Comparison of ENCODE assay signal across 14 cellular contexts in genomic region chrX:56268888-56269287, GRCh38. TPM values are rescaled to one million over a fixed set of nuclear protein-coding genes. Genes with fewer than 3 reads are reported as not detected.
DNase-seq lines count a peak whose midpoint lies in the region; ATAC-seq and TF ChIP-seq lines count a peak whose summit lies in the region.
"Had no signal": no experiment of that assay in that cellular context is flagged by ENCODE, and none has a peak within 500 bp of the region (broad histone marks: within the 10 kb centered on the region; RNA-seq: fewer than 3 reads in every experiment).

No MANE protein-coding gene starts in this region.

- peaks cover 11% of the 10 kb centered on the region for H3K4me1 Mint-ChIP-seq in activated naive CD8-positive, alpha-beta T cell treated with anti-CD3 and anti-CD28 coated beads, Interleukin-2, amount 10 ng/mL, durations not matched to agents 7 days and 5 days
- H3K4me1 Mint-ChIP-seq in activated naive CD8-positive, alpha-beta T cell treated with anti-CD3 and anti-CD28 coated beads for 36 hours: peaks cover 7% of the 10 kb centered on the region
- H3K4me1 Mint-ChIP-seq in progenitor cell of endocrine pancreas (ENCODE audit: low read depth): no peaks in the 10 kb centered on the region
- H3K4me1 Mint-ChIP-seq: brain had no signal

- H3K9me3 Mint-ChIP-seq in activated naive CD8-positive, alpha-beta T cell treated with anti-CD3 and anti-CD28 coated beads, Interleukin-2, amount 10 ng/mL, durations not matched to agents 7 days and 5 days: no peaks in the 10 kb centered on the region
- H3K9me3 Mint-ChIP-seq in activated naive CD8-positive, alpha-beta T cell treated with anti-CD3 and anti-CD28 coated beads for 36 hours: no peaks in the 10 kb centered on the region
- peaks cover 11% of the 10 kb centered on the region for H3K9me3 Mint-ChIP-seq in progenitor cell of endocrine pancreas (ENCODE audit: low read depth)
- H3K9me3 Mint-ChIP-seq: brain had no signal

- peak; percentile 92 for ATAC-seq in activated naive CD8-positive, alpha-beta T cell treated with anti-CD3 and anti-CD28 coated beads, Interleukin-2, amount 10 ng/mL, durations not matched to agents 7 days and 5 days (ENCODE audit: low read depth)
- ATAC-seq in HG02678 (IDR thresholded peaks at IDR 0.05; ENCODE audit: unreplicated experiment): peak; percentile 51
- peak; percentile 94 for ATAC-seq in HG03460 (IDR thresholded peaks at IDR 0.05; ENCODE audit: unreplicated experiment)
- peak; percentile 61 for ATAC-seq in stimulated activated naive CD8-positive, alpha-beta T cell treated with anti-CD3 and anti-CD28 coated beads, Interleukin-15, Interleukin-2, amounts not matched to agents 100 U/mL and 50 U/mL, for 24 hours
- no peak for ATAC-seq in left cardiac atrium
- ATAC-seq: mucosa of descending colon had no signal

- H3K36me3 Mint-ChIP-seq in activated naive CD8-positive, alpha-beta T cell treated with anti-CD3 and anti-CD28 coated beads, Interleukin-2, amount 10 ng/mL, durations not matched to agents 7 days and 5 days: peaks cover 7% of the 10 kb centered on the region
- no peaks in the 10 kb centered on the region for H3K36me3 Mint-ChIP-seq in activated naive CD8-positive, alpha-beta T cell treated with anti-CD3 and anti-CD28 coated beads for 36 hours
- no peaks in the 10 kb centered on the region for H3K36me3 Mint-ChIP-seq in progenitor cell of endocrine pancreas (ENCODE audit: insufficient read depth)
- H3K36me3 Mint-ChIP-seq: brain had no signal

- peak overlapping the region; percentile 51 for H3K27ac Mint-ChIP-seq in activated naive CD8-positive, alpha-beta T cell treated with anti-CD3 and anti-CD28 coated beads, Interleukin-2, amount 10 ng/mL, durations not matched to agents 7 days and 5 days
- no peak overlapping the region for H3K27ac Mint-ChIP-seq in activated naive CD8-positive, alpha-beta T cell treated with anti-CD3 and anti-CD28 coated beads for 36 hours
- no peak overlapping the region for H3K27ac Mint-ChIP-seq in progenitor cell of endocrine pancreas
- H3K27ac Mint-ChIP-seq: brain had no signal

- no peak overlapping the region for H3K4me3 Mint-ChIP-seq in activated naive CD8-positive, alpha-beta T cell treated with anti-CD3 and anti-CD28 coated beads, Interleukin-2, amount 10 ng/mL, durations not matched to agents 7 days and 5 days
- no peak overlapping the region for H3K4me3 Mint-ChIP-seq in activated naive CD8-positive, alpha-beta T cell treated with anti-CD3 and anti-CD28 coated beads for 36 hours
- no peak overlapping the region for H3K4me3 Mint-ChIP-seq in progenitor cell of endocrine pancreas (ENCODE audit: low read depth)
- H3K4me3 Mint-ChIP-seq: brain had no signal

- POLR2A ChIA-PET in activated naive CD8-positive, alpha-beta T cell treated with anti-CD3 and anti-CD28 coated beads, Interleukin-2, amount 10 ng/mL, durations not matched to agents 7 days and 5 days (lab: Charles Lee): no interaction called here

- intact Hi-C loops in left cardiac atrium (cut with DNase I): no loop called here

- DNase-seq in activated naive CD8-positive, alpha-beta T cell treated with anti-CD3 and anti-CD28 coated beads, Interleukin-2, amount 10 ng/mL, durations not matched to agents 7 days and 5 days: no peak
- DNase-seq in activated naive CD8-positive, alpha-beta T cell treated with anti-CD3 and anti-CD28 coated beads for 36 hours: no peak
- DNase-seq in stimulated activated naive CD8-positive, alpha-beta T cell treated with anti-CD3 and anti-CD28 coated beads, Interleukin-15, Interleukin-2, amounts not matched to agents 100 U/mL and 50 U/mL, for 24 hours: no peak
- DNase-seq in left cardiac atrium (no peak), progenitor cell of endocrine pancreas (ENCODE audit: low spot score, unreplicated experiment) (no peak), RKO (ENCODE audit: low spot score) (no peak)
- DNase-seq: DMS153, mucosa of descending colon, NCI-H1417 treated with DMSO at 0.1 percent for 48 hours, T-helper 9 cell had no signal

- no peaks in the 10 kb centered on the region for H3K27me3 Mint-ChIP-seq in activated naive CD8-positive, alpha-beta T cell treated with anti-CD3 and anti-CD28 coated beads, Interleukin-2, amount 10 ng/mL, durations not matched to agents 7 days and 5 days
- no peaks in the 10 kb centered on the region for H3K27me3 Mint-ChIP-seq in activated naive CD8-positive, alpha-beta T cell treated with anti-CD3 and anti-CD28 coated beads for 36 hours
- no peaks in the 10 kb centered on the region for H3K27me3 Mint-ChIP-seq in progenitor cell of endocrine pancreas

- TF ChIP-seq CTCF in progenitor cell of endocrine pancreas (IDR thresholded peaks at IDR 0.05; ENCODE audit: unreplicated experiment): no peak

RNA-seq across cellular contexts. Expression of gene KLF8, which starts 36.7 kb away (rescaled TPM):
- 1 to 10 TPM; 2.9 TPM for total RNA-seq in activated naive CD8-positive, alpha-beta T cell treated with anti-CD3 and anti-CD28 coated beads, Interleukin-2, amount 10 ng/mL, durations not matched to agents 7 days and 5 days
- total RNA-seq in activated naive CD8-positive, alpha-beta T cell treated with anti-CD3 and anti-CD28 coated beads for 36 hours: 1 to 10 TPM; 1.6 to 1.7 TPM
- total RNA-seq in left cardiac atrium: 1 to 10 TPM; 5.4 to 7.8 TPM
- 4.7 and 4.8 TPM in 2 replicates for total RNA-seq in progenitor cell of endocrine pancreas
- total RNA-seq: A673 had no signal

Comparison
In these comparisons a context has a peak if more than half of its experiments do, and no peak if none do; other contexts are left out.
1. ATAC-seq: peak in activated naive CD8-positive, alpha-beta T cell treated with anti-CD3 and anti-CD28 coated beads, Interleukin-2, amount 10 ng/mL, durations not matched to agents 7 days and 5 days (single experiment), HG02678 (single experiment), HG03460 (single experiment) and stimulated activated naive CD8-positive, alpha-beta T cell treated with anti-CD3 and anti-CD28 coated beads, Interleukin-15, Interleukin-2, amounts not matched to agents 100 U/mL and 50 U/mL, for 24 hours (single experiment); none in left cardiac atrium (0 of 2).